ENCODE assay signal across 12 cellular contexts in genomic region chr17:40538936-40539705, GRCh38. TPM values are rescaled to one million over a fixed set of nuclear protein-coding genes. Genes with fewer than 3 reads are reported as not detected.
A peak's percentile ranks its signal among the peaks of the same experiment; 100 is the strongest.
DNase-seq lines count a peak whose midpoint lies in the region; ATAC-seq lines count a peak whose summit lies in the region.
"Had no signal": no experiment of that assay in that cellular context is flagged by ENCODE, and none has a peak within 500 bp of the region (broad histone marks: within the 10 kb centered on the region; RNA-seq: fewer than 3 reads in every experiment).

No MANE protein-coding gene starts in this region.

- H3K27ac Mint-ChIP-seq in stimulated activated naive CD8-positive, alpha-beta T cell treated with anti-CD3 and anti-CD28 coated beads, Interleukin-15, amount 100 ng/mL, for 72 hours: peak overlapping the region in 1 of 2 donors; percentile 79

- peaks cover 93% of the 10 kb centered on the region for H3K4me1 Mint-ChIP-seq in stimulated activated naive CD8-positive, alpha-beta T cell treated with anti-CD3 and anti-CD28 coated beads, Interleukin-15, amount 100 ng/mL, for 72 hours

- H2BK12ac ChIP-seq in neuronal stem cell (ENCODE audit: low read length): no peak overlapping the region

- no peaks in the 10 kb centered on the region for H3K9me3 Mint-ChIP-seq in stimulated activated naive CD8-positive, alpha-beta T cell treated with anti-CD3 and anti-CD28 coated beads, Interleukin-15, amount 100 ng/mL, for 72 hours

- no peak overlapping the region for H3K9ac ChIP-seq in neuronal stem cell (ENCODE audit: low read depth, low read length, poor library complexity)

- H3K27ac ChIP-seq in neuronal stem cell (replicated peaks; ENCODE audit: low read length): no peak overlapping the region

- no peaks in the 10 kb centered on the region for H3K27me3 Mint-ChIP-seq in stimulated activated naive CD8-positive, alpha-beta T cell treated with anti-CD3 and anti-CD28 coated beads, Interleukin-15, amount 100 ng/mL, for 72 hours

- no peaks in the 10 kb centered on the region for H3K9me3 ChIP-seq in neuronal stem cell (replicated peaks in 1 of 2; ENCODE audit: control insufficient read depth in 2 of 2, insufficient read depth in 1 of 2, low read depth in 1 of 2, low read length in 2 of 2)

- H3K4me1 ChIP-seq in neuronal stem cell (ENCODE audit: control insufficient read depth in 2 of 2, insufficient read depth in 1 of 2, low read depth in 1 of 2, low read length in 2 of 2): peaks cover 20 to 24% of the 10 kb centered on the region in 2 donors

- peak overlapping the region; percentile 38 for H2BK120ac ChIP-seq in neuronal stem cell (ENCODE audit: low read depth, low read length)

- H3K36me3 ChIP-seq in neuronal stem cell (replicated peaks in 1 of 2; ENCODE audit: control insufficient read depth in 2 of 2, insufficient read depth in 2 of 2, low read length in 2 of 2): no peaks in the 10 kb centered on the region

- H3K27me3 ChIP-seq in neuronal stem cell (ENCODE audit: control insufficient read depth in 3 of 3, insufficient read depth in 3 of 3, low read depth in 1 of 3, low read length in 3 of 3): no peaks in the 10 kb centered on the region

- no peak overlapping the region for H3K4ac ChIP-seq in neuronal stem cell (ENCODE audit: low read length)

- H2BK5ac ChIP-seq in neuronal stem cell (ENCODE audit: low read length): no peak overlapping the region

- no peak overlapping the region for H3K23ac ChIP-seq in neuronal stem cell (ENCODE audit: low read depth, low read length, poor library complexity)

- no peak overlapping the region for H2AK5ac ChIP-seq in neuronal stem cell (ENCODE audit: low read depth, low read length)

- no peak overlapping the region for H2AFZ ChIP-seq in neuronal stem cell (ENCODE audit: low read length)

- H3K4me2 ChIP-seq in neuronal stem cell (ENCODE audit: insufficient read depth, low read length, poor library complexity, severe bottlenecking): no peak overlapping the region

- peak overlapping the region; percentile 0 to 23 for H3K4me3 Mint-ChIP-seq in stimulated activated naive CD8-positive, alpha-beta T cell treated with anti-CD3 and anti-CD28 coated beads, Interleukin-15, amount 100 ng/mL, for 72 hours

- no peak overlapping the region for H2BK15ac ChIP-seq in neuronal stem cell (ENCODE audit: low read length)

- H3K18ac ChIP-seq in neuronal stem cell (ENCODE audit: low read length): peak overlapping the region; percentile 27

- no peak overlapping the region for H4K8ac ChIP-seq in neuronal stem cell (ENCODE audit: low read depth, low read length)

- DNase-seq in stimulated activated naive CD8-positive, alpha-beta T cell treated with anti-CD3 and anti-CD28 coated beads, Interleukin-15, amount 100 ng/mL, for 72 hours: no peak
- no peak for DNase-seq in stimulated activated naive CD8-positive, alpha-beta T cell treated with anti-CD3 and anti-CD28 coated beads, Interleukin-15, Interleukin-2, amounts not matched to agents 100 U/mL and 50 U/mL, for 24 hours
- DNase-seq in dermis blood vessel endothelial cell: peak; percentile 57
- no peak for DNase-seq in neuronal stem cell (ENCODE audit: low spot score)
- no peak for DNase-seq in NCI-H1694 (lab: John Stamatoyannopoulos, UW)
- DNase-seq in NCI-H2227 treated with DMSO at 0.1 percent for 48 hours (lab: John Stamatoyannopoulos, UW): no peak
- DNase-seq: stimulated activated CD4-positive, alpha-beta T cell treated with anti-CD3 and anti-CD28 coated beads, Interleukin-12 subunit alpha, Interleukin-12 subunit beta, amount 100 ng/mL, for 4 hours had no signal

- no peak for ATAC-seq in stimulated activated naive CD8-positive, alpha-beta T cell treated with anti-CD3 and anti-CD28 coated beads, Interleukin-15, amount 100 ng/mL, for 72 hours
- no peak for ATAC-seq in stimulated activated naive CD8-positive, alpha-beta T cell treated with anti-CD3 and anti-CD28 coated beads, Interleukin-15, Interleukin-2, amounts not matched to agents 100 U/mL and 50 U/mL, for 24 hours
- ATAC-seq in GM19395 (IDR thresholded peaks at IDR 0.05; ENCODE audit: unreplicated experiment): no peak
- no peak for ATAC-seq in HG03045 (IDR thresholded peaks at IDR 0.05; ENCODE audit: unreplicated experiment)
- ATAC-seq: left colon had no signal

- WGBS in neuronal stem cell (ENCODE audit: extremely low coverage in 2 of 2, insufficient read length in 2 of 2, insufficient replicate concordance in 1 of 2), 2 donors: no CpG with 5 or more reads among the region's 6 CpGs

- H4K91ac ChIP-seq in neuronal stem cell (ENCODE audit: low read depth, low read length, poor library complexity): no peak overlapping the region

- no peak overlapping the region for H3K14ac ChIP-seq in neuronal stem cell (ENCODE audit: low read length)

- no peak overlapping the region for H3K4me3 ChIP-seq in neuronal stem cell (ENCODE audit: low read length in 2 of 2)

- no peaks in the 10 kb centered on the region for H3K79me1 ChIP-seq in neuronal stem cell (ENCODE audit: low read depth, low read length)

RNA-seq across cellular contexts. Expression of gene CCR7, which starts 26.2 kb away (rescaled TPM):
- under 0.01 and 0.33 TPM in 2 replicates for total RNA-seq in dermis blood vessel endothelial cell
- 0.10 TPM for polyA plus RNA-seq in neuronal stem cell (2013, experiment 1 of 2)
- 0.06 TPM for polyA plus RNA-seq in neuronal stem cell (2013, experiment 2 of 2)
- total RNA-seq: epithelial cell of proximal tubule had no signal

RNA-seq across cellular contexts. Expression of gene TNS4, which starts 37.7 kb away (rescaled TPM):
- not detected in 2 replicates for total RNA-seq in dermis blood vessel endothelial cell
- not detected for polyA plus RNA-seq in neuronal stem cell (2013, experiment 1 of 2)
- polyA plus RNA-seq in neuronal stem cell (2013, experiment 2 of 2): not detected
- total RNA-seq: epithelial cell of proximal tubule, subcutaneous adipose tissue had no signal
